6 cellular contexts compared by ENCODE assay signal in the genomic region with DNA sequence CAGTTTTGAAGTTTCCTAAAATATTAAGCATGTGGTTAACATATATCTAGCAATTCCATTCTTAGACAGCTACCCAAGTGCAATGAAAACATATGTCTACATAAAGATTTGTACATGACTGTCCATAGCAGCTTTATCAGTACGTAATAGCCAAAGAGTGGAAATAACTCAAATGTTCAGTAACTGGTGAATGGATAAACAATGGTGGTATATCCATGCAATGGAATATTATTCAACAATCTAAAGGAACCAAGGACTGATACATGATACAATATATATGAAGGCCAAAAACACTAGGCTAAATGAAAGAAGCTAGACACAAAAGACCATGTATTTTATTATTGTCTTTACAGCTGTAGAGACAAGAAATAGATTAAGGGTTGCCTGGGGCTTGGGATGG.
"Had no signal": no experiment of that assay in that cellular context is flagged by ENCODE, and none has a peak within 500 bp of the region (broad histone marks: within the 10 kb centered on the region; RNA-seq: fewer than 3 reads in every experiment).

No MANE protein-coding gene starts in this region.

- H3K4me3 ChIP-seq: K562 had no signal

- H3K27ac ChIP-seq: HL-60 had no signal

- ATAC-seq: HepG2, K562 had no signal

- DNase-seq: IMR-90, KBM-7, KG1 had no signal
